Comparison of ENCODE assay signal across 8 cellular contexts in genomic region chr11:67265633-67266423, GRCh38. TPM values are rescaled to one million over a fixed set of nuclear protein-coding genes. Genes with fewer than 3 reads are reported as not detected.
DNase-seq lines count a peak whose midpoint lies in the region; ATAC-seq and TF ChIP-seq lines count a peak whose summit lies in the region.

No MANE protein-coding gene starts in this region.

- peaks cover 17% of the 10 kb centered on the region for H3K27me3 Mint-ChIP-seq in glutamatergic neuron (ENCODE audit: unreplicated experiment)
- no peaks in the 10 kb centered on the region for H3K27me3 Mint-ChIP-seq in osteocyte (ENCODE audit: unreplicated experiment)

- H3K4me1 ChIP-seq in RWPE2 (ENCODE audit: insufficient read depth, poor library complexity, severe bottlenecking) (peaks cover 44% of the 10 kb centered on the region), uterus (peaks cover 17 to 27% of the 10 kb centered on the region in 2 donors)

- H3K9me3 ChIP-seq in RWPE2 (ENCODE audit: severe bottlenecking) (no peaks in the 10 kb centered on the region), uterus (no peaks in the 10 kb centered on the region)

- H3K27ac ChIP-seq in RWPE2 (ENCODE audit: poor library complexity, severe bottlenecking) (no peak overlapping the region), uterus (peak overlapping the region; percentile 81 to 88)

- intact Hi-C loops in uterus (cut with DNase I; ENCODE audit: low total_unique reads), result loop anchor here (5.0 to 10.0 kb wide), 2 partner anchors 51 to 119 kb away; no protein-coding TSS in a partner anchor

- H3K27me3 ChIP-seq in RWPE2 (ENCODE audit: insufficient read depth, poor library complexity, severe bottlenecking) (no peaks in the 10 kb centered on the region), uterus (no peaks in the 10 kb centered on the region)

- ATAC-seq in HG03521 (IDR thresholded peaks at IDR 0.05; ENCODE audit: unreplicated experiment) (peak; percentile 43), RWPE2 (ENCODE audit: low read depth) (peak; percentile 14; the same call in 1 of the 3 replicates)

- TF ChIP-seq CTCF in RWPE2 (IDR thresholded peaks at IDR 0.05; ENCODE audit: poor library complexity, severe bottlenecking), result peak; percentile 81
- peak; percentile 76 for TF ChIP-seq CTCF in glutamatergic neuron (IDR thresholded peaks at IDR 0.05; ENCODE audit: partially characterized antibody, unreplicated experiment)
- TF ChIP-seq CTCF in osteocyte (IDR thresholded peaks at IDR 0.05), result peak; percentile 77
- peak; percentile 72 to 97 (median 89) for TF ChIP-seq CTCF in uterus (IDR thresholded peaks at IDR 0.05)

- H3K27ac Mint-ChIP-seq in glutamatergic neuron (ENCODE audit: unreplicated experiment) (peak overlapping the region; percentile 80), osteocyte (ENCODE audit: unreplicated experiment) (peak overlapping the region; percentile 78)

- TF ChIP-seq POLR2A in uterus (IDR thresholded peaks at IDR 0.05), result no peak

- peaks cover 21% of the 10 kb centered on the region for H3K36me3 ChIP-seq in RWPE2 (ENCODE audit: low read depth)
- H3K36me3 ChIP-seq in uterus, result no peaks in the 10 kb centered on the region

- H3K4me3 Mint-ChIP-seq in glutamatergic neuron (ENCODE audit: unreplicated experiment) (peak overlapping the region; percentile 80), osteocyte (ENCODE audit: unreplicated experiment) (peak overlapping the region; percentile 72)

- peak; percentile 67 for DNase-seq in NCI-H748 (lab: John Stamatoyannopoulos, UW; ENCODE audit: unreplicated experiment)
- DNase-seq in NCI-H748 treated with DMSO at 0.1 percent for 48 hours (lab: John Stamatoyannopoulos, UW), result no peak
- peak; percentile 47 for DNase-seq in RWPE2 (ENCODE audit: low spot score)
- peak; percentile 81 for DNase-seq in activated naive CD4-positive, alpha-beta T cell treated with Interleukin-2 at 50 U/mL for 16 hours
- DNase-seq in glutamatergic neuron, result peak; percentile 90
- peak; percentile 92 for DNase-seq in osteocyte (ENCODE audit: extremely low spot score, unreplicated experiment)
- peak; percentile 67 to 83 for DNase-seq in uterus

- H3K4me1 Mint-ChIP-seq in glutamatergic neuron (ENCODE audit: low read depth, unreplicated experiment), result peaks cover 19% of the 10 kb centered on the region
- peaks cover 52% of the 10 kb centered on the region for H3K4me1 Mint-ChIP-seq in osteocyte (ENCODE audit: unreplicated experiment)

- H3K4me3 ChIP-seq in RWPE2 (ENCODE audit: severe bottlenecking) (peak overlapping the region; percentile 97), uterus (peak overlapping the region in 1 of 2 donors; percentile 14)

- H3K9me3 Mint-ChIP-seq in glutamatergic neuron (ENCODE audit: unreplicated experiment) (peaks cover 9% of the 10 kb centered on the region), osteocyte (ENCODE audit: unreplicated experiment) (no peaks in the 10 kb centered on the region)

- H3K36me3 Mint-ChIP-seq in glutamatergic neuron (ENCODE audit: unreplicated experiment) (no peaks in the 10 kb centered on the region), osteocyte (ENCODE audit: unreplicated experiment) (no peaks in the 10 kb centered on the region)

RNA-seq across cellular contexts. Expression of gene GRK2, which starts 0.4 kb away (rescaled TPM):
- total RNA-seq in glutamatergic neuron (ENCODE audit: unreplicated experiment) (52.2 TPM), osteocyte (41.5 and 45.0 TPM in 2 replicates), uterus (10 to 100 TPM; 25.0 to 93.8 (median 64.2) TPM)

RNA-seq across cellular contexts. Expression of gene ANKRD13D, which starts 23.3 kb away (rescaled TPM):
- 109 TPM for total RNA-seq in glutamatergic neuron (ENCODE audit: unreplicated experiment)
- 54.3 and 56.2 TPM in 2 replicates for total RNA-seq in osteocyte
- 10 to 100 TPM in 3 of 4 donors, 1 to 10 TPM in 1; 7.4 to 63.7 (median 22.5) TPM for total RNA-seq in uterus

RNA-seq across cellular contexts. Expression of gene SSH3, which starts 37.5 kb away (rescaled TPM):
- total RNA-seq in glutamatergic neuron (ENCODE audit: unreplicated experiment) (8.3 TPM), osteocyte (28.5 and 28.6 TPM in 2 replicates), uterus (10 to 100 TPM in 3 of 4 donors, 1 to 10 TPM in 1; 7.7 to 48.8 (median 19.1) TPM)
